In genomic region chr2:154244932-154245331, GRCh38 we compare ENCODE assay signal across 28 cellular contexts.
"Had no signal": no experiment of that assay in that cellular context is flagged by ENCODE, and none has a peak within 500 bp of the region (broad histone marks: within the 10 kb centered on the region; RNA-seq: fewer than 3 reads in every experiment).

No MANE protein-coding gene starts in this region.

- H3K4me3 ChIP-seq: colonic mucosa, coronary artery, dorsolateral prefrontal cortex, esophagus muscularis mucosa, esophagus squamous epithelium, gastrocnemius medialis, gastroesophageal sphincter, heart left ventricle, heart right ventricle had no signal

- ATAC-seq: effector memory CD8-positive, alpha-beta T cell; esophagus mucosa; foreskin keratinocyte; gastrocnemius medialis; gastroesophageal sphincter; heart left ventricle; heart right ventricle had no signal

- FAIRE-seq: colon, endometrium, endothelial cell of umbilical vein, frontal cortex had no signal

- H3K27ac ChIP-seq: colonic mucosa, coronary artery, dorsolateral prefrontal cortex, epithelial cell of prostate, esophagus muscularis mucosa, esophagus squamous epithelium, foreskin keratinocyte, gastrocnemius medialis, gastroesophageal sphincter, heart left ventricle, heart right ventricle had no signal

- H3K36me3 ChIP-seq: colonic mucosa, esophagus muscularis mucosa, esophagus squamous epithelium, gastrocnemius medialis, gastroesophageal sphincter, heart left ventricle, heart right ventricle had no signal

- DNase-seq: colonic mucosa; cortex of kidney; dermis blood vessel endothelial cell; dorsolateral prefrontal cortex; effector CD4-positive, alpha-beta T cell; effector CD8-positive, alpha-beta T cell; effector memory CD4-positive, alpha-beta T cell; effector memory CD8-positive, alpha-beta T cell; endodermal cell; erythroblast; esophagus squamous epithelium; foreskin fibroblast; foreskin keratinocyte; foreskin melanocyte; gastrocnemius medialis; glutamatergic neuron; head of caudate nucleus; heart left ventricle; heart right ventricle had no signal

- H3K4me1 ChIP-seq: colonic mucosa, esophagus muscularis mucosa, esophagus squamous epithelium, foreskin keratinocyte, gastrocnemius medialis, gastroesophageal sphincter, heart left ventricle, heart right ventricle had no signal

- H3K9me3 ChIP-seq: colonic mucosa, esophagus muscularis mucosa, esophagus squamous epithelium, gastrocnemius medialis, gastroesophageal sphincter, heart right ventricle had no signal
